Comparison of ENCODE assay signal across 8 cellular contexts in the genomic region with DNA sequence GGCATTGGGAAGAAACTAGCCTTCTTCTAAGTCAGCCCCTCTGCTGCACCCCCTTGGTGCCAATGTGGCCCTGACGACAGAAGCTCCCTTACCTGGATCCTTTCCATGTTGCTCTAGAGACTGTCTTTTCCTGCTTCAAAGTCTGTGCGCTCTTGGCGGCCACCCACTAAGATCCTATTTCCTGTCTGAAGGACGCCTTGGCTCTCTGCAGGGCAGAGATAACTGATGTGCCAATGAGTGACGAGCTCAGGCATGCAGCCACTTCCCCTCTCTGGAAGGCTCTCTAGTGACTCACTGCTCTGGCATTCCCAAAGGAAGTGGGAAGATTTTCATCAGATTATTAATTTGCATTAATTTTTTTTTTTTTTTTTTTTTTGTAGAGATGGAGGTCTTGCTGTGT.
DNase-seq lines count a peak whose midpoint lies in the region; ATAC-seq and TF ChIP-seq lines count a peak whose summit lies in the region.

No MANE protein-coding gene starts in this region.

- H3K4me3 ChIP-seq in epithelial cell of esophagus (ENCODE audit: low read length), result peak overlapping the region; percentile 25
- H3K4me3 ChIP-seq in mucosa of descending colon, result no peak overlapping the region

- H3K4me1 ChIP-seq in mucosa of descending colon (ENCODE audit: low read depth), result no peaks in the 10 kb centered on the region

- DNase-seq in CD1c-positive myeloid dendritic cell (ENCODE audit: extremely low spot score), result peak; percentile 23
- DNase-seq in OCI-M1 (lab: John Stamatoyannopoulos, UW), result peak; percentile 83
- DNase-seq in epithelial cell of esophagus (ENCODE audit: low read depth), result peak; percentile 97
- DNase-seq in mucosa of descending colon, result peak; percentile 33 to 60 (median 37)
- no peak for DNase-seq in activated naive CD4-positive, alpha-beta T cell treated with Interleukin-2 at 50 U/mL for 16 hours
- DNase-seq in activated CD4-positive, alpha-beta T cell treated with anti-CD3 and anti-CD28 coated beads for 36 hours, result no peak
- no peak for DNase-seq in activated T-helper 2 cell treated with anti-CD3 and anti-CD28 coated beads, Interferon-gamma antibody, Interleukin-2, Interleukin-4, amounts not matched to agents 10 μg/mL and 5 μg/mL and 100 μg/mL, durations not matched to agents 14 hours and 24 hours and 36 hours (ENCODE audit: low spot score)

- ATAC-seq in mucosa of descending colon (peak; percentile 60), GM18861 (IDR thresholded peaks at IDR 0.05; ENCODE audit: unreplicated experiment) (no peak)
- no peak for ATAC-seq in activated CD4-positive, alpha-beta T cell treated with anti-CD3 and anti-CD28 coated beads for 36 hours

- H3K27me3 Mint-ChIP-seq in activated CD4-positive, alpha-beta T cell treated with anti-CD3 and anti-CD28 coated beads for 36 hours, result peaks cover 40% of the 10 kb centered on the region
- H3K27me3 Mint-ChIP-seq in activated T-helper 2 cell treated with anti-CD3 and anti-CD28 coated beads, Interferon-gamma antibody, Interleukin-2, Interleukin-4, amounts not matched to agents 10 μg/mL and 5 μg/mL and 100 μg/mL, durations not matched to agents 14 hours and 24 hours and 36 hours (ENCODE audit: low read depth), result peaks cover 34% of the 10 kb centered on the region

- CTCF ChIA-PET in activated CD4-positive, alpha-beta T cell treated with anti-CD3 and anti-CD28 coated beads for 36 hours (lab: Charles Lee), result interaction anchor here (0.6 kb wide), 1 partner anchor 28 kb away, joined by 3 read pairs; no protein-coding TSS in a partner anchor

- H3K9me3 ChIP-seq in mucosa of descending colon, result no peaks in the 10 kb centered on the region

- no peaks in the 10 kb centered on the region for H3K4me1 Mint-ChIP-seq in activated CD4-positive, alpha-beta T cell treated with anti-CD3 and anti-CD28 coated beads for 36 hours
- no peaks in the 10 kb centered on the region for H3K4me1 Mint-ChIP-seq in activated T-helper 2 cell treated with anti-CD3 and anti-CD28 coated beads, Interferon-gamma antibody, Interleukin-2, Interleukin-4, amounts not matched to agents 10 μg/mL and 5 μg/mL and 100 μg/mL, durations not matched to agents 14 hours and 24 hours and 36 hours (ENCODE audit: low read depth)

- no peak overlapping the region for H3K27ac Mint-ChIP-seq in activated CD4-positive, alpha-beta T cell treated with anti-CD3 and anti-CD28 coated beads for 36 hours
- H3K27ac Mint-ChIP-seq in activated T-helper 2 cell treated with anti-CD3 and anti-CD28 coated beads, Interferon-gamma antibody, Interleukin-2, Interleukin-4, amounts not matched to agents 10 μg/mL and 5 μg/mL and 100 μg/mL, durations not matched to agents 14 hours and 24 hours and 36 hours, result no peak overlapping the region

- no peaks in the 10 kb centered on the region for H3K9me3 Mint-ChIP-seq in activated CD4-positive, alpha-beta T cell treated with anti-CD3 and anti-CD28 coated beads for 36 hours (ENCODE audit: low read depth)
- H3K9me3 Mint-ChIP-seq in activated T-helper 2 cell treated with anti-CD3 and anti-CD28 coated beads, Interferon-gamma antibody, Interleukin-2, Interleukin-4, amounts not matched to agents 10 μg/mL and 5 μg/mL and 100 μg/mL, durations not matched to agents 14 hours and 24 hours and 36 hours, result no peaks in the 10 kb centered on the region

- TF ChIP-seq CTCF in epithelial cell of esophagus (IDR thresholded peaks at IDR 0.05; ENCODE audit: insufficient read depth, low read depth, low read length, missing control alignments) (no peak), mucosa of descending colon (IDR thresholded peaks at IDR 0.05) (no peak)

- intact Hi-C loops in mucosa of descending colon (cut with DNase I, micrococcal nuclease), result no loop called here
- intact Hi-C loops in activated CD4-positive, alpha-beta T cell treated with anti-CD3 and anti-CD28 coated beads for 36 hours (cut with DNase I, micrococcal nuclease), result no loop called here
- intact Hi-C loops in activated T-helper 2 cell treated with anti-CD3 and anti-CD28 coated beads, Interferon-gamma antibody, Interleukin-2, Interleukin-4, amounts not matched to agents 10 μg/mL and 5 μg/mL and 100 μg/mL, durations not matched to agents 14 hours and 24 hours and 36 hours (cut with micrococcal nuclease), result no loop called here

- H3K36me3 Mint-ChIP-seq in activated CD4-positive, alpha-beta T cell treated with anti-CD3 and anti-CD28 coated beads for 36 hours (ENCODE audit: low read depth), result no peaks in the 10 kb centered on the region
- no peaks in the 10 kb centered on the region for H3K36me3 Mint-ChIP-seq in activated T-helper 2 cell treated with anti-CD3 and anti-CD28 coated beads, Interferon-gamma antibody, Interleukin-2, Interleukin-4, amounts not matched to agents 10 μg/mL and 5 μg/mL and 100 μg/mL, durations not matched to agents 14 hours and 24 hours and 36 hours (ENCODE audit: low read depth)

- no peaks in the 10 kb centered on the region for H3K36me3 ChIP-seq in mucosa of descending colon (ENCODE audit: low read depth)

- H3K4me3 Mint-ChIP-seq in activated CD4-positive, alpha-beta T cell treated with anti-CD3 and anti-CD28 coated beads for 36 hours, result no peak overlapping the region
- H3K4me3 Mint-ChIP-seq in activated T-helper 2 cell treated with anti-CD3 and anti-CD28 coated beads, Interferon-gamma antibody, Interleukin-2, Interleukin-4, amounts not matched to agents 10 μg/mL and 5 μg/mL and 100 μg/mL, durations not matched to agents 14 hours and 24 hours and 36 hours (ENCODE audit: low read depth), result no peak overlapping the region

- POLR2A ChIA-PET in activated CD4-positive, alpha-beta T cell treated with anti-CD3 and anti-CD28 coated beads for 36 hours (lab: Charles Lee), result interaction anchor here (0.7 kb wide), 1 partner anchor 59 kb away, joined by 3 read pairs; no protein-coding TSS in a partner anchor

Comparison
In these comparisons a context has a peak if more than half of its experiments do, and no peak if none do; other contexts are left out.
1. DNase-seq: peak in CD1c-positive myeloid dendritic cell (single experiment), OCI-M1 (single experiment), epithelial cell of esophagus (single experiment) and mucosa of descending colon (3 of 3); none in activated naive CD4-positive, alpha-beta T cell treated with Interleukin-2 at 50 U/mL for 16 hours (single experiment), activated CD4-positive, alpha-beta T cell treated with anti-CD3 and anti-CD28 coated beads for 36 hours (single experiment) and activated T-helper 2 cell treated with anti-CD3 and anti-CD28 coated beads, Interferon-gamma antibody, Interleukin-2, Interleukin-4, amounts not matched to agents 10 μg/mL and 5 μg/mL and 100 μg/mL, durations not matched to agents 14 hours and 24 hours and 36 hours (single experiment).